1 cellular context compared by ENCODE assay signal in the genomic region with DNA sequence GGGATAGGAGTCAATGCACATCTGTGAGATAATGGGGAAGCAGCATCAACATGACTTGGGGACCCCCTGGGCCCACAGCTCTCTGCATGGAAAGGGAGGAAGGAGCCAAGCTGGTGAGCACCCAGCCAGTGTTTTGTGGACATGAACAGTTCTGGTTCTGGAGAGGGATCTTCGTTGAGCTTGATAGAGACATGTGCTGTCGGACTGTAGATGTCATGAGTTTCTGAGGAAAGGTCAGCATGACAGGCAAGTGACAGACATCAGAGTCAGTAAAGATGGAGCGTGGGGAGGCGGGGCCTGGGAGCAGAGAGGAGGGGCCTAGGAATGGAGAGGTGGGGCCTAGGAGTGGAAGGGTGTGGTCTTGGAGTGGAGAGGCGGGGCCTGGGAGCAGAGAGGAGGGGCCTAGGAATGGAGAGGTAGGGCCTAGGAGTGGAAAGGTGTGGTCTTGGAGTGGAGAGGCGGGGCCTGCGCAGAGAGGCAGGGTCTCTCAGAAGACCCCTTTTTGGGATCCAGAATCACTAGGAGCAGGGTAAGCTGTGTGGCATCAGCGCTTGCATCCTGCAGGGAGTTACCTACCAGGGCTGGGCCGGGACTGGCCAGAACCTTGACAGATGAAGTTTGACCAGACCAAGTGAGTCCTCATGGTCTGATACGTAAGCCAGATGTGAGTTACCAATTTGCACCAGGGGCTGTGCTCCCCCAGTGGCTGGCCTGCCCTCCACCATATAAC.
TF ChIP-seq lines count a peak whose summit lies in the region.

No MANE protein-coding gene starts in this region.

TF ChIP-seq in GM23338, 12 proteins besides CTCF, POLR2A, EP300 and RAD21 (continued from another document):
- TF ChIP-seq, protein P1, sequence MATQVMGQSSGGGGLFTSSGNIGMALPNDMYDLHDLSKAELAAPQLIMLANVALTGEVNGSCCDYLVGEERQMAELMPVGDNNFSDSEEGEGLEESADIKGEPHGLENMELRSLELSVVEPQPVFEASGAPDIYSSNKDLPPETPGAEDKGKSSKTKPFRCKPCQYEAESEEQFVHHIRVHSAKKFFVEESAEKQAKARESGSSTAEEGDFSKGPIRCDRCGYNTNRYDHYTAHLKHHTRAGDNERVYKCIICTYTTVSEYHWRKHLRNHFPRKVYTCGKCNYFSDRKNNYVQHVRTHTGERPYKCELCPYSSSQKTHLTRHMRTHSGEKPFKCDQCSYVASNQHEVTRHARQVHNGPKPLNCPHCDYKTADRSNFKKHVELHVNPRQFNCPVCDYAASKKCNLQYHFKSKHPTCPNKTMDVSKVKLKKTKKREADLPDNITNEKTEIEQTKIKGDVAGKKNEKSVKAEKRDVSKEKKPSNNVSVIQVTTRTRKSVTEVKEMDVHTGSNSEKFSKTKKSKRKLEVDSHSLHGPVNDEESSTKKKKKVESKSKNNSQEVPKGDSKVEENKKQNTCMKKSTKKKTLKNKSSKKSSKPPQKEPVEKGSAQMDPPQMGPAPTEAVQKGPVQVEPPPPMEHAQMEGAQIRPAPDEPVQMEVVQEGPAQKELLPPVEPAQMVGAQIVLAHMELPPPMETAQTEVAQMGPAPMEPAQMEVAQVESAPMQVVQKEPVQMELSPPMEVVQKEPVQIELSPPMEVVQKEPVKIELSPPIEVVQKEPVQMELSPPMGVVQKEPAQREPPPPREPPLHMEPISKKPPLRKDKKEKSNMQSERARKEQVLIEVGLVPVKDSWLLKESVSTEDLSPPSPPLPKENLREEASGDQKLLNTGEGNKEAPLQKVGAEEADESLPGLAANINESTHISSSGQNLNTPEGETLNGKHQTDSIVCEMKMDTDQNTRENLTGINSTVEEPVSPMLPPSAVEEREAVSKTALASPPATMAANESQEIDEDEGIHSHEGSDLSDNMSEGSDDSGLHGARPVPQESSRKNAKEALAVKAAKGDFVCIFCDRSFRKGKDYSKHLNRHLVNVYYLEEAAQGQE (IDR thresholded peaks at IDR 0.05; ENCODE audit: unreplicated experiment), result no peak
- TF ChIP-seq POLR2AphosphoS5 (IDR thresholded peaks at IDR 0.05; ENCODE audit: low read depth) (no peak), STAT1 (IDR thresholded peaks at IDR 0.05; ENCODE audit: unreplicated experiment) (no peak)
